ENCODE assay signal across 2 cellular contexts in genomic region chr3:52205727-52206372, GRCh38.
TF ChIP-seq lines count a peak whose summit lies in the region.

No MANE protein-coding gene starts in this region.

TF ChIP-seq in IMR-90, 13 proteins besides CTCF, POLR2A, EP300 and RAD21:
- TF ChIP-seq RFX5 (IDR thresholded peaks at IDR 0.05; ENCODE audit: low read depth, low read length) (no peak), CEBPB (IDR thresholded peaks at IDR 0.05; ENCODE audit: low read depth, low read length) (no peak), MAFK (IDR thresholded peaks at IDR 0.05; ENCODE audit: low read depth, low read length) (peak; percentile 61), RCOR1 (IDR thresholded peaks at IDR 0.05; ENCODE audit: insufficient replicate concordance, low read length) (no peak), NFE2L2 (IDR thresholded peaks at IDR 0.05; ENCODE audit: low read depth, low read length) (no peak), MXI1 (IDR thresholded peaks at IDR 0.05; ENCODE audit: borderline replicate concordance, low read depth, low read length) (no peak), MAZ (IDR thresholded peaks at IDR 0.05; ENCODE audit: borderline replicate concordance, low read depth, low read length) (no peak)
- TF ChIP-seq, protein P1, sequence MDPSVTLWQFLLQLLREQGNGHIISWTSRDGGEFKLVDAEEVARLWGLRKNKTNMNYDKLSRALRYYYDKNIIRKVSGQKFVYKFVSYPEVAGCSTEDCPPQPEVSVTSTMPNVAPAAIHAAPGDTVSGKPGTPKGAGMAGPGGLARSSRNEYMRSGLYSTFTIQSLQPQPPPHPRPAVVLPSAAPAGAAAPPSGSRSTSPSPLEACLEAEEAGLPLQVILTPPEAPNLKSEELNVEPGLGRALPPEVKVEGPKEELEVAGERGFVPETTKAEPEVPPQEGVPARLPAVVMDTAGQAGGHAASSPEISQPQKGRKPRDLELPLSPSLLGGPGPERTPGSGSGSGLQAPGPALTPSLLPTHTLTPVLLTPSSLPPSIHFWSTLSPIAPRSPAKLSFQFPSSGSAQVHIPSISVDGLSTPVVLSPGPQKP (IDR thresholded peaks at IDR 0.05; ENCODE audit: borderline replicate concordance, low read depth, low read length) = no peak

TF ChIP-seq in K562, 482 proteins besides CTCF, POLR2A, EP300 and RAD21:
- peak; percentile 10; the same call in 1 of the 2 replicates for TF ChIP-seq MAFF (IDR thresholded peaks at IDR 0.05; ENCODE audit: low read length)
- TF ChIP-seq, protein P2, sequence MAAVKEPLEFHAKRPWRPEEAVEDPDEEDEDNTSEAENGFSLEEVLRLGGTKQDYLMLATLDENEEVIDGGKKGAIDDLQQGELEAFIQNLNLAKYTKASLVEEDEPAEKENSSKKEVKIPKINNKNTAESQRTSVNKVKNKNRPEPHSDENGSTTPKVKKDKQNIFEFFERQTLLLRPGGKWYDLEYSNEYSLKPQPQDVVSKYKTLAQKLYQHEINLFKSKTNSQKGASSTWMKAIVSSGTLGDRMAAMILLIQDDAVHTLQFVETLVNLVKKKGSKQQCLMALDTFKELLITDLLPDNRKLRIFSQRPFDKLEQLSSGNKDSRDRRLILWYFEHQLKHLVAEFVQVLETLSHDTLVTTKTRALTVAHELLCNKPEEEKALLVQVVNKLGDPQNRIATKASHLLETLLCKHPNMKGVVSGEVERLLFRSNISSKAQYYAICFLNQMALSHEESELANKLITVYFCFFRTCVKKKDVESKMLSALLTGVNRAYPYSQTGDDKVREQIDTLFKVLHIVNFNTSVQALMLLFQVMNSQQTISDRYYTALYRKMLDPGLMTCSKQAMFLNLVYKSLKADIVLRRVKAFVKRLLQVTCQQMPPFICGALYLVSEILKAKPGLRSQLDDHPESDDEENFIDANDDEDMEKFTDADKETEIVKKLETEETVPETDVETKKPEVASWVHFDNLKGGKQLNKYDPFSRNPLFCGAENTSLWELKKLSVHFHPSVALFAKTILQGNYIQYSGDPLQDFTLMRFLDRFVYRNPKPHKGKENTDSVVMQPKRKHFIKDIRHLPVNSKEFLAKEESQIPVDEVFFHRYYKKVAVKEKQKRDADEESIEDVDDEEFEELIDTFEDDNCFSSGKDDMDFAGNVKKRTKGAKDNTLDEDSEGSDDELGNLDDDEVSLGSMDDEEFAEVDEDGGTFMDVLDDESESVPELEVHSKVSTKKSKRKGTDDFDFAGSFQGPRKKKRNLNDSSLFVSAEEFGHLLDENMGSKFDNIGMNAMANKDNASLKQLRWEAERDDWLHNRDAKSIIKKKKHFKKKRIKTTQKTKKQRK (IDR thresholded peaks at IDR 0.05; ENCODE audit: borderline replicate concordance, low read depth, low read length) = no peak
- TF ChIP-seq E4F1 (CRISPR knock-in tag; IDR thresholded peaks at IDR 0.05; ENCODE audit: borderline replicate concordance) = no peak
- TF ChIP-seq ZNF639 (CRISPR knock-in tag; conservative IDR thresholded peaks at IDR 0.05 in 1 of 2, IDR thresholded peaks at IDR 0.05 in 1 of 2) = no peak
- peak; percentile 57 for TF ChIP-seq ZNF316 (IDR thresholded peaks at IDR 0.05)
- TF ChIP-seq HEY1 (CRISPR knock-in tag; IDR thresholded peaks at IDR 0.05; ENCODE audit: borderline replicate concordance) = no peak
- peak; percentile 35; the same call in 1 of the 2 replicates for TF ChIP-seq C11orf30 (IDR thresholded peaks at IDR 0.05; ENCODE audit: low read depth)
- no peak for TF ChIP-seq SP1 (CRISPR knock-in tag; IDR thresholded peaks at IDR 0.05)
- TF ChIP-seq IRF9 (tag; IDR thresholded peaks at IDR 0.05) = no peak
- TF ChIP-seq HNRNPUL1 (IDR thresholded peaks at IDR 0.05; ENCODE audit: low read length) = no peak
- TF ChIP-seq ESRRB (CRISPR knock-in tag; IDR thresholded peaks at IDR 0.05; ENCODE audit: borderline replicate concordance) = no peak
- no peak for TF ChIP-seq MED1 (CRISPR knock-in tag; IDR thresholded peaks at IDR 0.05; ENCODE audit: borderline replicate concordance)
